Comparison of ENCODE assay signal across 1 cellular context in genomic region chr6:3259491-3259958, GRCh38.
TF ChIP-seq lines count a peak whose summit lies in the region.

No MANE protein-coding gene starts in this region.

TF ChIP-seq in HEK293, 187 proteins besides CTCF, POLR2A, EP300 and RAD21 (continued from another document):
- TF ChIP-seq SP2 (tag by site-specific recombination; IDR thresholded peaks at IDR 0.05), result peak; percentile 31; the same call in 1 of the 2 replicates
- no peak for TF ChIP-seq ZNF571 (tag by site-specific recombination; IDR thresholded peaks at IDR 0.05)
- no peak for TF ChIP-seq KLF16 (tag by site-specific recombination; IDR thresholded peaks at IDR 0.05)
- peak; percentile 97 for TF ChIP-seq ZNF335 (tag by site-specific recombination; conservative IDR thresholded peaks at IDR 0.05)
- no peak for TF ChIP-seq ZNF621 (tag by site-specific recombination; IDR thresholded peaks at IDR 0.05)
- TF ChIP-seq, protein P1, sequence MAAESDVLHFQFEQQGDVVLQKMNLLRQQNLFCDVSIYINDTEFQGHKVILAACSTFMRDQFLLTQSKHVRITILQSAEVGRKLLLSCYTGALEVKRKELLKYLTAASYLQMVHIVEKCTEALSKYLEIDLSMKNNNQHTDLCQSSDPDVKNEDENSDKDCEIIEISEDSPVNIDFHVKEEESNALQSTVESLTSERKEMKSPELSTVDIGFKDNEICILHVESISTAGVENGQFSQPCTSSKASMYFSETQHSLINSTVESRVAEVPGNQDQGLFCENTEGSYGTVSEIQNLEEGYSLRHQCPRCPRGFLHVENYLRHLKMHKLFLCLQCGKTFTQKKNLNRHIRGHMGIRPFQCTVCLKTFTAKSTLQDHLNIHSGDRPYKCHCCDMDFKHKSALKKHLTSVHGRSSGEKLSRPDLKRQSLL (tag by site-specific recombination; IDR thresholded peaks at IDR 0.05), result peak; percentile 21; the same call in 1 of the 2 replicates
- no peak for TF ChIP-seq ZNF133 (tag by site-specific recombination; IDR thresholded peaks at IDR 0.05)
- no peak for TF ChIP-seq ZNF404 (tag by site-specific recombination; IDR thresholded peaks at IDR 0.05)
- no peak for TF ChIP-seq ZNF677 (tag by site-specific recombination; IDR thresholded peaks at IDR 0.05)
- TF ChIP-seq ZNF600 (tag by site-specific recombination; IDR thresholded peaks at IDR 0.05), result peak; percentile 46
- no peak for TF ChIP-seq ZSCAN4 (tag by site-specific recombination; IDR thresholded peaks at IDR 0.05)
- TF ChIP-seq ZNF394 (tag by site-specific recombination; IDR thresholded peaks at IDR 0.05; ENCODE audit: borderline replicate concordance), result no peak
- no peak for TF ChIP-seq ZNF747 (tag by site-specific recombination; IDR thresholded peaks at IDR 0.05)
- no peak for TF ChIP-seq TCF7L2 (IDR thresholded peaks at IDR 0.05; ENCODE audit: borderline replicate concordance, low read depth, low read length)
- TF ChIP-seq, protein P2, sequence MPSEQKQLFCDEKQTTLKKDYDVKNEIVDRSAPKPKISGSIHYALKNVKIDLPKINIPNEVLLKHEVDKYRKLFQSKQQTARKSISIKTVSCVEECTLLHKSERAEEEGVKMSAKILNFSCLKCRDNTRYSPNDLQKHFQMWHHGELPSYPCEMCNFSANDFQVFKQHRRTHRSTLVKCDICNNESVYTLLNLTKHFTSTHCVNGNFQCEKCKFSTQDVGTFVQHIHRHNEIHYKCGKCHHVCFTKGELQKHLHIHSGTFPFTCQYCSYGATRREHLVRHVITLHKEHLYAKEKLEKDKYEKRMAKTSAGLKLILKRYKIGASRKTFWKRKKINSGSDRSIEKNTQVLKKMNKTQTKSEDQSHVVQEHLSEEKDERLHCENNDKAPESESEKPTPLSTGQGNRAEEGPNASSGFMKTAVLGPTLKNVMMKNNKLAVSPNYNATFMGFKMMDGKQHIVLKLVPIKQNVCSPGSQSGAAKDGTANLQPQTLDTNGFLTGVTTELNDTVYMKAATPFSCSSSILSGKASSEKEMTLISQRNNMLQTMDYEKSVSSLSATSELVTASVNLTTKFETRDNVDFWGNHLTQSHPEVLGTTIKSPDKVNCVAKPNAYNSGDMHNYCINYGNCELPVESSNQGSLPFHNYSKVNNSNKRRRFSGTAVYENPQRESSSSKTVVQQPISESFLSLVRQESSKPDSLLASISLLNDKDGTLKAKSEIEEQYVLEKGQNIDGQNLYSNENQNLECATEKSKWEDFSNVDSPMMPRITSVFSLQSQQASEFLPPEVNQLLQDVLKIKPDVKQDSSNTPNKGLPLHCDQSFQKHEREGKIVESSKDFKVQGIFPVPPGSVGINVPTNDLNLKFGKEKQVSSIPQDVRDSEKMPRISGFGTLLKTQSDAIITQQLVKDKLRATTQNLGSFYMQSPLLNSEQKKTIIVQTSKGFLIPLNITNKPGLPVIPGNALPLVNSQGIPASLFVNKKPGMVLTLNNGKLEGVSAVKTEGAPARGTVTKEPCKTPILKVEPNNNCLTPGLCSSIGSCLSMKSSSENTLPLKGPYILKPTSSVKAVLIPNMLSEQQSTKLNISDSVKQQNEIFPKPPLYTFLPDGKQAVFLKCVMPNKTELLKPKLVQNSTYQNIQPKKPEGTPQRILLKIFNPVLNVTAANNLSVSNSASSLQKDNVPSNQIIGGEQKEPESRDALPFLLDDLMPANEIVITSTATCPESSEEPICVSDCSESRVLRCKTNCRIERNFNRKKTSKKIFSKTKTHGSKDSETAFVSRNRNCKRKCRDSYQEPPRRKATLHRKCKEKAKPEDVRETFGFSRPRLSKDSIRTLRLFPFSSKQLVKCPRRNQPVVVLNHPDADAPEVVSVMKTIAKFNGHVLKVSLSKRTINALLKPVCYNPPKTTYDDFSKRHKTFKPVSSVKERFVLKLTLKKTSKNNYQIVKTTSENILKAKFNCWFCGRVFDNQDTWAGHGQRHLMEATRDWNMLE (tag by site-specific recombination; conservative IDR thresholded peaks at IDR 0.05; ENCODE audit: low read depth), result no peak
- no peak for TF ChIP-seq ZNF140 (tag by site-specific recombination; IDR thresholded peaks at IDR 0.05)
